28 cellular contexts compared by ENCODE assay signal in genomic region chr7:153088601-153089000, GRCh38.
"Had no signal": no experiment of that assay in that cellular context is flagged by ENCODE, and none has a peak within 500 bp of the region (broad histone marks: within the 10 kb centered on the region; RNA-seq: fewer than 3 reads in every experiment).

No MANE protein-coding gene starts in this region.

- H3K4me3 ChIP-seq: neural progenitor cell, ovary, psoas muscle, right lobe of liver, sigmoid colon, stomach, thoracic aorta, thyroid gland, tibial nerve, upper lobe of left lung, vagina had no signal

- H3K4me1 Mint-ChIP-seq: natural killer cell; nephron; neural progenitor cell; stimulated activated effector memory CD8-positive, alpha-beta T cell treated with anti-CD3 and anti-CD28 coated beads, Interleukin-12 subunit alpha, Interleukin-12 subunit beta, amount 100 ng/mL, for 72 hours had no signal

- H3K36me3 Mint-ChIP-seq: natural killer cell; neural progenitor cell; stimulated activated effector memory CD8-positive, alpha-beta T cell treated with anti-CD3 and anti-CD28 coated beads, Interleukin-12 subunit alpha, Interleukin-12 subunit beta, amount 100 ng/mL, for 72 hours had no signal

- H3K9me3 ChIP-seq: ovary, psoas muscle, right lobe of liver, sigmoid colon, stomach, thoracic aorta, thyroid gland, tibial nerve, upper lobe of left lung, vagina had no signal

- H3K27me3 Mint-ChIP-seq: progenitor cell of endocrine pancreas; stimulated activated naive CD8-positive, alpha-beta T cell treated with anti-CD3 and anti-CD28 coated beads, Interleukin-15, Interleukin-2, amounts not matched to agents 100 ng/mL and 50 ng/mL, for 24 hours had no signal

- H3K4me2 ChIP-seq: neural progenitor cell had no signal

- H2AFZ ChIP-seq: neural progenitor cell, parathyroid adenoma had no signal

- FAIRE-seq: small intestine, urothelium cell line had no signal

- H3K4me1 ChIP-seq: psoas muscle, right lobe of liver, sigmoid colon, stomach, thyroid gland, tibial nerve, upper lobe of left lung, vagina had no signal

- H3K4me3 Mint-ChIP-seq: natural killer cell; nephron; neural progenitor cell; stimulated activated effector memory CD8-positive, alpha-beta T cell treated with anti-CD3 and anti-CD28 coated beads, Interleukin-12 subunit alpha, Interleukin-12 subunit beta, amount 100 ng/mL, for 72 hours; stimulated activated naive CD8-positive, alpha-beta T cell treated with anti-CD3 and anti-CD28 coated beads, Interleukin-15, Interleukin-2, amounts not matched to agents 100 ng/mL and 50 ng/mL, for 24 hours had no signal

- ATAC-seq: natural killer cell; psoas muscle; right cardiac atrium; right lobe of liver; stimulated activated effector memory CD8-positive, alpha-beta T cell treated with anti-CD3 and anti-CD28 coated beads, Interleukin-12 subunit alpha, Interleukin-12 subunit beta, amount 100 ng/mL, for 72 hours had no signal

- H3K27ac Mint-ChIP-seq: natural killer cell; nephron; neural progenitor cell; progenitor cell of endocrine pancreas; stimulated activated effector memory CD8-positive, alpha-beta T cell treated with anti-CD3 and anti-CD28 coated beads, Interleukin-12 subunit alpha, Interleukin-12 subunit beta, amount 100 ng/mL, for 72 hours; stimulated activated naive CD8-positive, alpha-beta T cell treated with anti-CD3 and anti-CD28 coated beads, Interleukin-15, Interleukin-2, amounts not matched to agents 100 ng/mL and 50 ng/mL, for 24 hours had no signal

- H3K27me3 ChIP-seq: neural progenitor cell, ovary, right lobe of liver, sigmoid colon, stomach, thyroid gland, tibial nerve, upper lobe of left lung, vagina had no signal

- DNase-seq: natural killer cell; occipital lobe; ovary; posterior cingulate gyrus; psoas muscle; right cardiac atrium; right lobe of liver; sigmoid colon; small intestine; stimulated activated CD4-positive, alpha-beta T cell treated with anti-CD3 and anti-CD28 coated beads, Interleukin-15, amount 100 ng/mL, for 24 hours; stimulated activated CD4-positive, alpha-beta T cell treated with anti-CD3 and anti-CD28 coated beads, Interleukin-2, amount 100 ng/mL, for 24 hours; stimulated activated CD4-positive, alpha-beta T cell treated with anti-CD3 and anti-CD28 coated beads, Interleukin-2, amount 100 ng/mL, for 48 hours; stimulated activated CD4-positive, alpha-beta T cell treated with anti-CD3 and anti-CD28 coated beads, Interleukin-4, amount 100 ng/mL, for 24 hours; stimulated activated naive CD4-positive, alpha-beta T cell treated with Interleukin-2 at 50 U/mL for 16 hours; stomach; thyroid gland; trophoblast cell; upper lobe of left lung had no signal

- H3K9ac ChIP-seq: neural progenitor cell, parathyroid adenoma had no signal

- H3K79me2 ChIP-seq: parathyroid adenoma had no signal

- H3K27ac ChIP-seq: neural progenitor cell, ovary, parathyroid adenoma, psoas muscle, right lobe of liver, sigmoid colon, stomach, thoracic aorta, thyroid gland, tibial nerve, upper lobe of left lung, vagina had no signal

- H3K9me3 Mint-ChIP-seq: nephron, neural progenitor cell had no signal

- H3K36me3 ChIP-seq: neural progenitor cell, ovary, right lobe of liver, sigmoid colon, stomach, thoracic aorta, thyroid gland, tibial nerve, upper lobe of left lung, vagina had no signal
